In the genomic region with DNA sequence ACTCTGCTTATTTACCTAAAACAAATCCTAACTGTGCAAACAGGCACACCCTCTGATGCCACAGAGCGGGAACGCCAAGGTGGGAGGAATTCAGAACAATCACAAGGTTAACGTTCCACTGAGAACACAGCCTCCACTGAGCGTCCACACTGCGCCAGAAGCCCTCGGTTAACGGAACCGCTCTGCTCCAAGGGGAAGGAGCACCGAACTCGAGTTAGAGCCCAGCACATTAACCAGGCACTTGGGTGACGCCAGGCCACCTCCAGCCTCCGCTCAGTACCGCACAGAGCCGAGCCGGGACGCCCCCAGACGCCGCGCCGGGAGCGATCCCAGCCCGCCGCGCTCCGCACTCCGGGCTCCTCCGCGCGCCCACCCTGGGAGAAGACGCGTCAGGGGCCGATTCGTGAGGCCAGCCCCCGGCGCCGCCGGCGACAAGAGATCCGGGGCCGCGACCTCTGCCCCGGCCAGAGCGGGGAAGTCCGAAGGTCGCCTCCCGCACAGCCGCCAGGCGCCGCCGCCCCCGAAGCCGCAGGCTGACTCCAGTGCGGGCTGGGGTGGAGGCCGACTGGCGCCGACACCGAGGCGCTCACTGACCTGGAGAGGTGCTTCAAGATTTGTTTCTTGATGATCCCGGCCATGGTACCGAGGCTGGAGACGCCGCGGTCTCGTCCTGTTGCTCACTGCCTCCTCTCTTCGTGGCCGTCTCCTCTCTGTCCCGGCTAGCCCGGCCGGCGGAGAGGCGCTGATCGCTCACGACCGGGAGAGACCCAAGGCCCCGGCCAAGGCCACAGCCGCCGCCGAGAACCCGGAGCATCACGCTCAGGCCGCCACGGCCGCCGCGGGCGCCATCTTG, we compare ENCODE assay signal across 8 cellular contexts. TPM values are rescaled to one million over a fixed set of nuclear protein-coding genes. Genes with fewer than 3 reads are reported as not detected.
DNase-seq lines count a peak whose midpoint lies in the region; ATAC-seq and TF ChIP-seq lines count a peak whose summit lies in the region.

No MANE protein-coding gene starts in this region.

- no peak for TF ChIP-seq CTCF in mesothelial cell of epicardium (IDR thresholded peaks at IDR 0.05; ENCODE audit: unreplicated experiment)

- no peaks in the 10 kb centered on the region for H3K9me3 Mint-ChIP-seq in activated CD4-positive, alpha-beta T cell treated with anti-CD3 and anti-CD28 coated beads, Interleukin-2, amount 10 ng/mL, durations not matched to agents 24 days and 14 days
- no peaks in the 10 kb centered on the region for H3K9me3 Mint-ChIP-seq in effector memory CD8-positive, alpha-beta T cell
- H3K9me3 Mint-ChIP-seq in mesothelial cell of epicardium = peaks cover 5% of the 10 kb centered on the region
- no peaks in the 10 kb centered on the region for H3K9me3 Mint-ChIP-seq in stimulated activated memory B cell treated with anti-CD40 and anti-IgM and Interleukin-4, amounts not matched to agents 10 μg/mL and 1 μg/mL and 100 μg/mL, for 72 hours

- peak; percentile 47 for ATAC-seq in HG02798 (IDR thresholded peaks at IDR 0.05; ENCODE audit: poor library complexity, unreplicated experiment)
- peak; percentile 50 for ATAC-seq in effector memory CD8-positive, alpha-beta T cell (replicated peaks)
- peak; percentile 74 for ATAC-seq in stimulated activated memory B cell treated with anti-CD40 and anti-IgM and Interleukin-4, amounts not matched to agents 10 μg/mL and 1 μg/mL and 100 μg/mL, for 72 hours

- peak overlapping the region; percentile 93 for H3K4me3 Mint-ChIP-seq in activated CD4-positive, alpha-beta T cell treated with anti-CD3 and anti-CD28 coated beads, Interleukin-2, amount 10 ng/mL, durations not matched to agents 24 days and 14 days
- peak overlapping the region; percentile 75 to 81 for H3K4me3 Mint-ChIP-seq in effector memory CD8-positive, alpha-beta T cell
- peak overlapping the region; percentile 95 for H3K4me3 Mint-ChIP-seq in mesothelial cell of epicardium
- H3K4me3 Mint-ChIP-seq in stimulated activated memory B cell treated with anti-CD40 and anti-IgM and Interleukin-4, amounts not matched to agents 10 μg/mL and 1 μg/mL and 100 μg/mL, for 72 hours = peak overlapping the region; percentile 96

- peaks cover 24% of the 10 kb centered on the region for H3K36me3 Mint-ChIP-seq in activated CD4-positive, alpha-beta T cell treated with anti-CD3 and anti-CD28 coated beads, Interleukin-2, amount 10 ng/mL, durations not matched to agents 24 days and 14 days (ENCODE audit: low read depth)
- peaks cover 12% of the 10 kb centered on the region for H3K36me3 Mint-ChIP-seq in effector memory CD8-positive, alpha-beta T cell (ENCODE audit: insufficient read depth)
- H3K36me3 Mint-ChIP-seq in mesothelial cell of epicardium = peaks cover 2% of the 10 kb centered on the region
- H3K36me3 Mint-ChIP-seq in stimulated activated memory B cell treated with anti-CD40 and anti-IgM and Interleukin-4, amounts not matched to agents 10 μg/mL and 1 μg/mL and 100 μg/mL, for 72 hours = peaks cover 1% of the 10 kb centered on the region

- H3K27ac Mint-ChIP-seq in activated CD4-positive, alpha-beta T cell treated with anti-CD3 and anti-CD28 coated beads, Interleukin-2, amount 10 ng/mL, durations not matched to agents 24 days and 14 days = peak overlapping the region; percentile 99
- H3K27ac Mint-ChIP-seq in effector memory CD8-positive, alpha-beta T cell = peak overlapping the region; percentile 89 to 97
- H3K27ac Mint-ChIP-seq in mesothelial cell of epicardium = peak overlapping the region; percentile 97
- H3K27ac Mint-ChIP-seq in stimulated activated memory B cell treated with anti-CD40 and anti-IgM and Interleukin-4, amounts not matched to agents 10 μg/mL and 1 μg/mL and 100 μg/mL, for 72 hours = peak overlapping the region; percentile 96

- peaks cover 46% of the 10 kb centered on the region for H3K4me1 Mint-ChIP-seq in activated CD4-positive, alpha-beta T cell treated with anti-CD3 and anti-CD28 coated beads, Interleukin-2, amount 10 ng/mL, durations not matched to agents 24 days and 14 days
- H3K4me1 Mint-ChIP-seq in effector memory CD8-positive, alpha-beta T cell (ENCODE audit: low read depth in 2 of 2) = peaks cover 26 to 37% of the 10 kb centered on the region in 2 donors
- peaks cover 29% of the 10 kb centered on the region for H3K4me1 Mint-ChIP-seq in mesothelial cell of epicardium
- peaks cover 50% of the 10 kb centered on the region for H3K4me1 Mint-ChIP-seq in stimulated activated memory B cell treated with anti-CD40 and anti-IgM and Interleukin-4, amounts not matched to agents 10 μg/mL and 1 μg/mL and 100 μg/mL, for 72 hours

- no peaks in the 10 kb centered on the region for H3K27me3 Mint-ChIP-seq in activated CD4-positive, alpha-beta T cell treated with anti-CD3 and anti-CD28 coated beads, Interleukin-2, amount 10 ng/mL, durations not matched to agents 24 days and 14 days
- no peaks in the 10 kb centered on the region for H3K27me3 Mint-ChIP-seq in effector memory CD8-positive, alpha-beta T cell
- no peaks in the 10 kb centered on the region for H3K27me3 Mint-ChIP-seq in mesothelial cell of epicardium (ENCODE audit: low read depth)
- no peaks in the 10 kb centered on the region for H3K27me3 Mint-ChIP-seq in stimulated activated memory B cell treated with anti-CD40 and anti-IgM and Interleukin-4, amounts not matched to agents 10 μg/mL and 1 μg/mL and 100 μg/mL, for 72 hours

- peak; percentile 80 for DNase-seq in SIG-M5 treated with dmso at 0.1 percent for 504 hours (lab: John Stamatoyannopoulos, UW; ENCODE audit: unreplicated experiment)
- DNase-seq in SIG-M5 (lab: John Stamatoyannopoulos, UW) = no peak
- peak; percentile 43 for DNase-seq in NCI-H146 treated with DMSO at 0.1 percent for 48 hours (lab: John Stamatoyannopoulos, UW; ENCODE audit: unreplicated experiment)
- DNase-seq in activated CD4-positive, alpha-beta T cell treated with anti-CD3 and anti-CD28 coated beads, Interleukin-2, amount 10 ng/mL, durations not matched to agents 24 days and 14 days = peak; percentile 83
- peak in 2 of 3 experiments; percentile 15 to 32 for DNase-seq in effector memory CD8-positive, alpha-beta T cell
- DNase-seq in mesothelial cell of epicardium (ENCODE audit: low spot score in 2 of 2, unreplicated experiment in 2 of 2) = peak; percentile 37 to 69

- intact Hi-C loops in activated CD4-positive, alpha-beta T cell treated with anti-CD3 and anti-CD28 coated beads, Interleukin-2, amount 10 ng/mL, durations not matched to agents 24 days and 14 days (cut with micrococcal nuclease) = loop anchor here (1.0 to 5.0 kb wide), 4 partner anchors 40 to 430 kb away; partner anchors contain the start of genes ACTR6, DEPDC4, GAS2L3 and SCYL2

RNA-seq across cellular contexts. Expression of gene BLTP3B, which starts 0.5 kb away (rescaled TPM):
- 57.6 and 63.6 TPM in 2 replicates for total RNA-seq in activated CD4-positive, alpha-beta T cell treated with anti-CD3 and anti-CD28 coated beads, Interleukin-2, amount 10 ng/mL, durations not matched to agents 24 days and 14 days
- 19.3 to 22.2 TPM (median 21.8 TPM) in 3 replicates for total RNA-seq in mesothelial cell of epicardium

RNA-seq across cellular contexts. Expression of gene ACTR6, which starts 58.4 kb away (rescaled TPM):
- total RNA-seq in activated CD4-positive, alpha-beta T cell treated with anti-CD3 and anti-CD28 coated beads, Interleukin-2, amount 10 ng/mL, durations not matched to agents 24 days and 14 days = 33.7 and 37.4 TPM in 2 replicates
- 21.4 to 25.5 TPM (median 25.1 TPM) in 3 replicates for total RNA-seq in mesothelial cell of epicardium
